8 cellular contexts compared by ENCODE assay signal in the genomic region with DNA sequence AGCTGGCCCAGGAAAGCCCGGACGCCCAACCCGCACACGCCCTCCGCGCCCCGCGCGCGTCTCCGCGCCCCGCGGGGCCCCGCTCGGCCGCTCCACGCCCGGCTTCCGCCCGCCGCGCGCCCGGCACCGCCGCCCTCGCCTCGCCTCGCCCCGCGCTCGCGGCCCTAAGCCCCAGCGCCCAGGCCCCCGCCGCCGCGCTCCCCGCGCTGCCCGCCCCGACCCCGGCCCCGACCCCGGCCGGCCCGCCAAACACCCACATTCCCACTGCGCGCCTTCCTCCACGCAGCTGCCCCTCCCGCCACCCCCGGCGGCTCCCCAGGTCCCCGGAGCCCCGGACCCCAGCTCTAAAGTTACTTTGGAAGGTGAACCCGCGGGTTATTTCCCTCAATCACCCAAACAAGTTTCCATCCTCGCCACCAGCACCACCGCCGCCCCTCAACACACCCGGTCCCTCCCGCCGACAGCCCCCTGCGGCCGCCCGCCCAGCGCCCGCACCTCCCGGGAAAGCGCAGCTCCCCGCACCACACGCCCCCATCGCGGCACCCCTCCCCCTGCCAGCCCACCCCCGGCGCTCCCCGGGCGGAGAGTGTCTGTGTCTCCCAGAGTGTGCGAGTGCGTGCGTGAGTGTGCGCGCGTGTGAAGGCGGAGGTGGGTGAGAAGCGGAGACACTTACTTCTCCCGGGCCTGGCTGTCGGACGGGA. TPM values are rescaled to one million over a fixed set of nuclear protein-coding genes. Genes with fewer than 3 reads are reported as not detected.
A peak's percentile ranks its signal among the peaks of the same experiment; 100 is the strongest.
DNase-seq lines count a peak whose midpoint lies in the region; ATAC-seq and TF ChIP-seq lines count a peak whose summit lies in the region.

No MANE protein-coding gene starts in this region.

- H3K27me3 ChIP-seq in heart right ventricle (no peaks in the 10 kb centered on the region), sigmoid colon (no peaks in the 10 kb centered on the region)

- no peak for TF ChIP-seq EP300 in sigmoid colon (IDR thresholded peaks at IDR 0.05)

- H3K4me1 ChIP-seq in heart right ventricle (peaks cover 0 to 64% (median 37%) of the 10 kb centered on the region in 9 donors), sigmoid colon (peaks cover 0 to 62% (median 38%) of the 10 kb centered on the region in 4 donors)

- peak overlapping the region; percentile 83 to 98 (median 95) for H3K4me3 Mint-ChIP-seq in IgD-negative memory B cell

- ATAC-seq in heart right ventricle, result peak in 1 of 8 donors; percentile 0

- no peaks in the 10 kb centered on the region for H3K36me3 Mint-ChIP-seq in IgD-negative memory B cell

- intact Hi-C loops in heart right ventricle (cut with DNase I), result loop anchor here in 8 of 10 donors (1.0 to 10.0 kb wide), 14 partner anchors 37 to 414 kb away; a partner anchor contains a TSS
- intact Hi-C loops in sigmoid colon (cut with DNase I), result loop anchor here (1.0 to 5.0 kb wide), 6 partner anchors 37 to 417 kb away; no protein-coding TSS in a partner anchor

- H3K4me1 Mint-ChIP-seq in IgD-negative memory B cell, result peaks cover 19 to 23% (median 22%) of the 10 kb centered on the region in 3 donors

- H3K4me3 ChIP-seq in heart right ventricle (peak overlapping the region; percentile 50 to 89 (median 84)), sigmoid colon (peak overlapping the region; percentile 82 to 95 (median 86))

- H3K9me3 Mint-ChIP-seq in IgD-negative memory B cell, result no peaks in the 10 kb centered on the region

- WGBS in heart right ventricle, 2 donors, result 1% methylated on average over 55 to 89 of the region's 90 CpGs
- WGBS in sigmoid colon, 2 donors, result 1% methylated on average over 90 of the region's 90 CpGs

- H3K9me3 ChIP-seq in heart right ventricle, result no peaks in the 10 kb centered on the region
- no peaks in the 10 kb centered on the region for H3K9me3 ChIP-seq in sigmoid colon

- peaks cover 2% of the 10 kb centered on the region for H3K27me3 Mint-ChIP-seq in IgD-negative memory B cell

- TF ChIP-seq CTCF in heart right ventricle (IDR thresholded peaks at IDR 0.05) (no peak), sigmoid colon (IDR thresholded peaks at IDR 0.05) (no peak)

- peak; percentile 21 for DNase-seq in stimulated activated CD4-positive, alpha-beta T cell treated with anti-CD3 and anti-CD28 coated beads, Interleukin-12 subunit alpha, Interleukin-12 subunit beta, amount 100 ng/mL, for 4 hours
- DNase-seq in stimulated activated CD4-positive, alpha-beta T cell treated with anti-CD3 and anti-CD28 coated beads, Interleukin-1b, Interleukin-23, amount 100 ng/mL, for 48 hours, result no peak
- DNase-seq in activated gamma-delta T cell treated with Interleukin-2 at 50 U/mL for 16 hours, result peak; percentile 12
- no peak for DNase-seq in heart right ventricle
- no peak for DNase-seq in sigmoid colon
- no peak for DNase-seq in COLO829 (ENCODE audit: low spot score)
- no peak for DNase-seq in NCI-H345 (lab: John Stamatoyannopoulos, UW)

- H3K36me3 ChIP-seq in heart right ventricle, result no peaks in the 10 kb centered on the region
- H3K36me3 ChIP-seq in sigmoid colon, result no peaks in the 10 kb centered on the region

- peak in 1 of 2 donors; percentile 52 for TF ChIP-seq POLR2A in sigmoid colon (IDR thresholded peaks at IDR 0.05)

- H3K27ac ChIP-seq in heart right ventricle (peak overlapping the region; percentile 87 to 100 (median 99)), sigmoid colon (peak overlapping the region; percentile 95 to 99 (median 96))

- peak overlapping the region; percentile 82 to 94 (median 94) for H3K27ac Mint-ChIP-seq in IgD-negative memory B cell

RNA-seq across cellular contexts. Expression of a gene that starts 0.4 kb away (rescaled TPM):
- polyA plus RNA-seq in IgD-negative memory B cell, result 35.8 TPM
- total RNA-seq in heart right ventricle, result 10 to 100 TPM; 30.0 to 85.9 (median 56.2) TPM
- 10 to 100 TPM; 24.2 to 49.6 TPM for polyA plus RNA-seq in heart right ventricle
- 10 to 100 TPM; 68.7 to 89.2 (median 84.6) TPM for total RNA-seq in sigmoid colon
- polyA plus RNA-seq in sigmoid colon, result 10 to 100 TPM in 2 of 3 donors, 1 to 10 TPM in 1; 9.9 to 19.2 (median 14.1) TPM

Comparison
In these comparisons a context has a peak if more than half of its experiments do, and no peak if none do; other contexts are left out.
1. DNase-seq: peak in stimulated activated CD4-positive, alpha-beta T cell treated with anti-CD3 and anti-CD28 coated beads, Interleukin-12 subunit alpha, Interleukin-12 subunit beta, amount 100 ng/mL, for 4 hours (single experiment) and activated gamma-delta T cell treated with Interleukin-2 at 50 U/mL for 16 hours (single experiment); none in stimulated activated CD4-positive, alpha-beta T cell treated with anti-CD3 and anti-CD28 coated beads, Interleukin-1b, Interleukin-23, amount 100 ng/mL, for 48 hours (single experiment), heart right ventricle (0 of 2), sigmoid colon (single experiment), COLO829 (single experiment) and NCI-H345 (single experiment).